ENCODE assay signal across 1 cellular context in the genomic region with DNA sequence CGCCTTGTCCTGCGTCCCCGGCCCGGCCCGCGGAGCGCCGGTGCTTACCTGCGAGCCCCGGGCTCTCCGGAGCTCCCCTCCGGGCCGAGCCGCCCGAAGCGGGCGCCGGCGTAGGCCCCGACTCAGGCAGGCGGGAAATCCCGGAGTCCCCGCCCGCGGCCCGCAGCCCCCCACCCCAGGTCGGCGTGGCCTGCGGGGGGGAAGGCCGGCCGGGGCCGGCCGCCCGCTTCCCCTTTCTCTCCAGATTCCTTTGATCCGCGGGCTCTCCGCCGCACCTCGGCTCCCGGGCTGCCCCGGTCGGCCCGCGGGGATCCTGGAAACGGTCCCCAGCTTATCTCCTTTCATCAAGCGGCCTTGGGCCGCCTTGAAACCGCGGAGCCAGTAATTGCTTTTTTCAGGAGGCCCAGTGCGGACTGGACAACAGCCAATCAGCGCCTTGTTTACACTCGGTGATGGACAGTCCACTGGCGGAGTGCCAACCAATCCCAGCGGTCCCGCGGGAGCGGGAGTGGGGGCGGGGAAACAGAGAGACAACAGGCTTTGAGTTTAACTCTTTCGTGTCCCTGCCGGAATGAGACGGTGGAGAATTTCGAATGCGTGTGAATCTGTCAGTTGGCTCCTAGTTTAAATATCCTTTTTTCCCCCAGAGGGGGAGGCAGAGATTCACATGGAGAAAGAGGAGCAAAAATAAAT.
TF ChIP-seq lines count a peak whose summit lies in the region.

No MANE protein-coding gene starts in this region.

TF ChIP-seq in HepG2, 621 proteins besides CTCF, POLR2A, EP300 and RAD21 (continued from another document and continues in another):
- TF ChIP-seq, protein P1, sequence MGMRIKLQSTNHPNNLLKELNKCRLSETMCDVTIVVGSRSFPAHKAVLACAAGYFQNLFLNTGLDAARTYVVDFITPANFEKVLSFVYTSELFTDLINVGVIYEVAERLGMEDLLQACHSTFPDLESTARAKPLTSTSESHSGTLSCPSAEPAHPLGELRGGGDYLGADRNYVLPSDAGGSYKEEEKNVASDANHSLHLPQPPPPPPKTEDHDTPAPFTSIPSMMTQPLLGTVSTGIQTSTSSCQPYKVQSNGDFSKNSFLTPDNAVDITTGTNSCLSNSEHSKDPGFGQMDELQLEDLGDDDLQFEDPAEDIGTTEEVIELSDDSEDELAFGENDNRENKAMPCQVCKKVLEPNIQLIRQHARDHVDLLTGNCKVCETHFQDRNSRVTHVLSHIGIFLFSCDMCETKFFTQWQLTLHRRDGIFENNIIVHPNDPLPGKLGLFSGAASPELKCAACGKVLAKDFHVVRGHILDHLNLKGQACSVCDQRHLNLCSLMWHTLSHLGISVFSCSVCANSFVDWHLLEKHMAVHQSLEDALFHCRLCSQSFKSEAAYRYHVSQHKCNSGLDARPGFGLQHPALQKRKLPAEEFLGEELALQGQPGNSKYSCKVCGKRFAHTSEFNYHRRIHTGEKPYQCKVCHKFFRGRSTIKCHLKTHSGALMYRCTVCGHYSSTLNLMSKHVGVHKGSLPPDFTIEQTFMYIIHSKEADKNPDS (CRISPR knock-in tag; IDR thresholded peaks at IDR 0.05) = peak; percentile 73; the same call in 1 of the 2 replicates
- TF ChIP-seq, protein P2, sequence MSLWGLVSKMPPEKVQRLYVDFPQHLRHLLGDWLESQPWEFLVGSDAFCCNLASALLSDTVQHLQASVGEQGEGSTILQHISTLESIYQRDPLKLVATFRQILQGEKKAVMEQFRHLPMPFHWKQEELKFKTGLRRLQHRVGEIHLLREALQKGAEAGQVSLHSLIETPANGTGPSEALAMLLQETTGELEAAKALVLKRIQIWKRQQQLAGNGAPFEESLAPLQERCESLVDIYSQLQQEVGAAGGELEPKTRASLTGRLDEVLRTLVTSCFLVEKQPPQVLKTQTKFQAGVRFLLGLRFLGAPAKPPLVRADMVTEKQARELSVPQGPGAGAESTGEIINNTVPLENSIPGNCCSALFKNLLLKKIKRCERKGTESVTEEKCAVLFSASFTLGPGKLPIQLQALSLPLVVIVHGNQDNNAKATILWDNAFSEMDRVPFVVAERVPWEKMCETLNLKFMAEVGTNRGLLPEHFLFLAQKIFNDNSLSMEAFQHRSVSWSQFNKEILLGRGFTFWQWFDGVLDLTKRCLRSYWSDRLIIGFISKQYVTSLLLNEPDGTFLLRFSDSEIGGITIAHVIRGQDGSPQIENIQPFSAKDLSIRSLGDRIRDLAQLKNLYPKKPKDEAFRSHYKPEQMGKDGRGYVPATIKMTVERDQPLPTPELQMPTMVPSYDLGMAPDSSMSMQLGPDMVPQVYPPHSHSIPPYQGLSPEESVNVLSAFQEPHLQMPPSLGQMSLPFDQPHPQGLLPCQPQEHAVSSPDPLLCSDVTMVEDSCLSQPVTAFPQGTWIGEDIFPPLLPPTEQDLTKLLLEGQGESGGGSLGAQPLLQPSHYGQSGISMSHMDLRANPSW (CRISPR knock-in tag; IDR thresholded peaks at IDR 0.05; ENCODE audit: borderline replicate concordance) = peak; percentile 35; the same call in 1 of the 2 replicates
- TF ChIP-seq ZNF598 (CRISPR knock-in tag; IDR thresholded peaks at IDR 0.05; ENCODE audit: borderline replicate concordance) (peak; percentile 62; the same call in 1 of the 2 replicates), NFYC (CRISPR knock-in tag; IDR thresholded peaks at IDR 0.05) (peak; percentile 96), ZBTB42 (CRISPR knock-in tag; IDR thresholded peaks at IDR 0.05) (no peak; the same call in 1 of the 2 replicates), HMG20B (CRISPR knock-in tag; conservative IDR thresholded peaks at IDR 0.05) (peak; percentile 93), NCOA5 (CRISPR knock-in tag; IDR thresholded peaks at IDR 0.05) (no peak), KLF13 (CRISPR knock-in tag; IDR thresholded peaks at IDR 0.05) (no peak), ZNF343 (CRISPR knock-in tag; IDR thresholded peaks at IDR 0.05) (no peak), RCOR2 (CRISPR knock-in tag; IDR thresholded peaks at IDR 0.05) (peak; percentile 77; the same call in 1 of the 2 replicates), MEIS2 (CRISPR knock-in tag; IDR thresholded peaks at IDR 0.05) (peak; percentile 97), MTF2 (CRISPR knock-in tag; IDR thresholded peaks at IDR 0.05; ENCODE audit: borderline replicate concordance) (peak; percentile 90), IRX3 (CRISPR knock-in tag; IDR thresholded peaks at IDR 0.05; ENCODE audit: borderline replicate concordance, low read depth) (0 out of 2 replicates have a peak, but pooled peaks have one; percentile 54), ZMYM4 (CRISPR knock-in tag; IDR thresholded peaks at IDR 0.05) (peak; percentile 95), TCF12 (IDR thresholded peaks at IDR 0.05) (no peak), TCF12 (CRISPR knock-in tag; IDR thresholded peaks at IDR 0.05) (no peak), NONO (IDR thresholded peaks at IDR 0.05) (no peak), NONO (CRISPR knock-in tag; conservative IDR thresholded peaks at IDR 0.05) (peak; percentile 95), ZNF143 (CRISPR knock-in tag; IDR thresholded peaks at IDR 0.05) (peak; percentile 43; the same call in 1 of the 2 replicates), ZNF260 (CRISPR knock-in tag; IDR thresholded peaks at IDR 0.05; ENCODE audit: borderline replicate concordance, low read depth) (no peak), ZNF850 (CRISPR knock-in tag; conservative IDR thresholded peaks at IDR 0.05) (peak; percentile 14; the same call in 1 of the 2 replicates), ZFP37 (CRISPR knock-in tag; IDR thresholded peaks at IDR 0.05; ENCODE audit: borderline replicate concordance) (no peak; the same call in 1 of the 2 replicates), IRF2 (CRISPR knock-in tag; IDR thresholded peaks at IDR 0.05) (peak; percentile 93), ZC3H13 (CRISPR knock-in tag; IDR thresholded peaks at IDR 0.05) (peak; percentile 64; the same call in 1 of the 2 replicates), ZNF790 (CRISPR knock-in tag; IDR thresholded peaks at IDR 0.05; ENCODE audit: borderline replicate concordance) (0 out of 2 replicates have a peak, but pooled peaks have one; percentile 78), TP53 (CRISPR knock-in tag; conservative IDR thresholded peaks at IDR 0.05) (peak; percentile 73; the same call in 1 of the 2 replicates), ZNF235 (CRISPR knock-in tag; IDR thresholded peaks at IDR 0.05; ENCODE audit: borderline replicate concordance) (peak; percentile 19; the same call in 1 of the 2 replicates), POGZ (CRISPR knock-in tag; IDR thresholded peaks at IDR 0.05) (peak; percentile 63; the same call in 1 of the 2 replicates), CREB1 (IDR thresholded peaks at IDR 0.05) (peak; percentile 52), CREB1 (CRISPR knock-in tag; IDR thresholded peaks at IDR 0.05) (peak; percentile 83), GATAD1 (CRISPR knock-in tag; IDR thresholded peaks at IDR 0.05) (peak; percentile 77), ZC3H4 (CRISPR knock-in tag; IDR thresholded peaks at IDR 0.05; ENCODE audit: borderline replicate concordance) (no peak), ZNF556 (CRISPR knock-in tag; IDR thresholded peaks at IDR 0.05; ENCODE audit: borderline replicate concordance) (peak; percentile 69; the same call in 1 of the 2 replicates), ZNF326 (CRISPR knock-in tag; IDR thresholded peaks at IDR 0.05; ENCODE audit: borderline replicate concordance) (no peak), ZNF296 (CRISPR knock-in tag; conservative IDR thresholded peaks at IDR 0.05) (no peak), SALL1 (CRISPR knock-in tag; IDR thresholded peaks at IDR 0.05) (peak; percentile 87), KAT7 (CRISPR knock-in tag; IDR thresholded peaks at IDR 0.05; ENCODE audit: borderline replicate concordance) (no peak), SNAI1 (CRISPR knock-in tag; IDR thresholded peaks at IDR 0.05; ENCODE audit: borderline replicate concordance) (no peak)
- TF ChIP-seq, protein P3, sequence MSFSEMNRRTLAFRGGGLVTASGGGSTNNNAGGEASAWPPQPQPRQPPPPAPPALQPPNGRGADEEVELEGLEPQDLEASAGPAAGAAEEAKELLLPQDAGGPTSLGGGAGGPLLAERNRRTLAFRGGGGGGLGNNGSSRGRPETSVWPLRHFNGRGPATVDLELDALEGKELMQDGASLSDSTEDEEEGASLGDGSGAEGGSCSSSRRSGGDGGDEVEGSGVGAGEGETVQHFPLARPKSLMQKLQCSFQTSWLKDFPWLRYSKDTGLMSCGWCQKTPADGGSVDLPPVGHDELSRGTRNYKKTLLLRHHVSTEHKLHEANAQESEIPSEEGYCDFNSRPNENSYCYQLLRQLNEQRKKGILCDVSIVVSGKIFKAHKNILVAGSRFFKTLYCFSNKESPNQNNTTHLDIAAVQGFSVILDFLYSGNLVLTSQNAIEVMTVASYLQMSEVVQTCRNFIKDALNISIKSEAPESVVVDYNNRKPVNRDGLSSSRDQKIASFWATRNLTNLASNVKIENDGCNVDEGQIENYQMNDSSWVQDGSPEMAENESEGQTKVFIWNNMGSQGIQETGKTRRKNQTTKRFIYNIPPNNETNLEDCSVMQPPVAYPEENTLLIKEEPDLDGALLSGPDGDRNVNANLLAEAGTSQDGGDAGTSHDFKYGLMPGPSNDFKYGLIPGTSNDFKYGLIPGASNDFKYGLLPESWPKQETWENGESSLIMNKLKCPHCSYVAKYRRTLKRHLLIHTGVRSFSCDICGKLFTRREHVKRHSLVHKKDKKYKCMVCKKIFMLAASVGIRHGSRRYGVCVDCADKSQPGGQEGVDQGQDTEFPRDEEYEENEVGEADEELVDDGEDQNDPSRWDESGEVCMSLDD (CRISPR knock-in tag; IDR thresholded peaks at IDR 0.05; ENCODE audit: borderline replicate concordance) = 0 out of 2 replicates have a peak, but pooled peaks have one; percentile 25
- TF ChIP-seq, protein P4, sequence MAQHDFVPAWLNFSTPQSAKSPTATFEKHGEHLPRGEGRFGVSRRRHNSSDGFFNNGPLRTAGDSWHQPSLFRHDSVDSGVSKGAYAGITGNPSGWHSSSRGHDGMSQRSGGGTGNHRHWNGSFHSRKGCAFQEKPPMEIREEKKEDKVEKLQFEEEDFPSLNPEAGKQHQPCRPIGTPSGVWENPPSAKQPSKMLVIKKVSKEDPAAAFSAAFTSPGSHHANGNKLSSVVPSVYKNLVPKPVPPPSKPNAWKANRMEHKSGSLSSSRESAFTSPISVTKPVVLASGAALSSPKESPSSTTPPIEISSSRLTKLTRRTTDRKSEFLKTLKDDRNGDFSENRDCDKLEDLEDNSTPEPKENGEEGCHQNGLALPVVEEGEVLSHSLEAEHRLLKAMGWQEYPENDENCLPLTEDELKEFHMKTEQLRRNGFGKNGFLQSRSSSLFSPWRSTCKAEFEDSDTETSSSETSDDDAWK (CRISPR knock-in tag; IDR thresholded peaks at IDR 0.05) = no peak
- TF ChIP-seq, protein P5, sequence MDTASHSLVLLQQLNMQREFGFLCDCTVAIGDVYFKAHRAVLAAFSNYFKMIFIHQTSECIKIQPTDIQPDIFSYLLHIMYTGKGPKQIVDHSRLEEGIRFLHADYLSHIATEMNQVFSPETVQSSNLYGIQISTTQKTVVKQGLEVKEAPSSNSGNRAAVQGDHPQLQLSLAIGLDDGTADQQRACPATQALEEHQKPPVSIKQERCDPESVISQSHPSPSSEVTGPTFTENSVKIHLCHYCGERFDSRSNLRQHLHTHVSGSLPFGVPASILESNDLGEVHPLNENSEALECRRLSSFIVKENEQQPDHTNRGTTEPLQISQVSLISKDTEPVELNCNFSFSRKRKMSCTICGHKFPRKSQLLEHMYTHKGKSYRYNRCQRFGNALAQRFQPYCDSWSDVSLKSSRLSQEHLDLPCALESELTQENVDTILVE (CRISPR knock-in tag; IDR thresholded peaks at IDR 0.05) = peak; percentile 96
- TF ChIP-seq, protein P6, sequence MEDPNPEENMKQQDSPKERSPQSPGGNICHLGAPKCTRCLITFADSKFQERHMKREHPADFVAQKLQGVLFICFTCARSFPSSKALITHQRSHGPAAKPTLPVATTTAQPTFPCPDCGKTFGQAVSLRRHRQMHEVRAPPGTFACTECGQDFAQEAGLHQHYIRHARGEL (CRISPR knock-in tag; IDR thresholded peaks at IDR 0.05) = no peak
- TF ChIP-seq, protein P7, sequence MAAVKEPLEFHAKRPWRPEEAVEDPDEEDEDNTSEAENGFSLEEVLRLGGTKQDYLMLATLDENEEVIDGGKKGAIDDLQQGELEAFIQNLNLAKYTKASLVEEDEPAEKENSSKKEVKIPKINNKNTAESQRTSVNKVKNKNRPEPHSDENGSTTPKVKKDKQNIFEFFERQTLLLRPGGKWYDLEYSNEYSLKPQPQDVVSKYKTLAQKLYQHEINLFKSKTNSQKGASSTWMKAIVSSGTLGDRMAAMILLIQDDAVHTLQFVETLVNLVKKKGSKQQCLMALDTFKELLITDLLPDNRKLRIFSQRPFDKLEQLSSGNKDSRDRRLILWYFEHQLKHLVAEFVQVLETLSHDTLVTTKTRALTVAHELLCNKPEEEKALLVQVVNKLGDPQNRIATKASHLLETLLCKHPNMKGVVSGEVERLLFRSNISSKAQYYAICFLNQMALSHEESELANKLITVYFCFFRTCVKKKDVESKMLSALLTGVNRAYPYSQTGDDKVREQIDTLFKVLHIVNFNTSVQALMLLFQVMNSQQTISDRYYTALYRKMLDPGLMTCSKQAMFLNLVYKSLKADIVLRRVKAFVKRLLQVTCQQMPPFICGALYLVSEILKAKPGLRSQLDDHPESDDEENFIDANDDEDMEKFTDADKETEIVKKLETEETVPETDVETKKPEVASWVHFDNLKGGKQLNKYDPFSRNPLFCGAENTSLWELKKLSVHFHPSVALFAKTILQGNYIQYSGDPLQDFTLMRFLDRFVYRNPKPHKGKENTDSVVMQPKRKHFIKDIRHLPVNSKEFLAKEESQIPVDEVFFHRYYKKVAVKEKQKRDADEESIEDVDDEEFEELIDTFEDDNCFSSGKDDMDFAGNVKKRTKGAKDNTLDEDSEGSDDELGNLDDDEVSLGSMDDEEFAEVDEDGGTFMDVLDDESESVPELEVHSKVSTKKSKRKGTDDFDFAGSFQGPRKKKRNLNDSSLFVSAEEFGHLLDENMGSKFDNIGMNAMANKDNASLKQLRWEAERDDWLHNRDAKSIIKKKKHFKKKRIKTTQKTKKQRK (IDR thresholded peaks at IDR 0.05; ENCODE audit: low read length) = no peak
- TF ChIP-seq, protein P8, sequence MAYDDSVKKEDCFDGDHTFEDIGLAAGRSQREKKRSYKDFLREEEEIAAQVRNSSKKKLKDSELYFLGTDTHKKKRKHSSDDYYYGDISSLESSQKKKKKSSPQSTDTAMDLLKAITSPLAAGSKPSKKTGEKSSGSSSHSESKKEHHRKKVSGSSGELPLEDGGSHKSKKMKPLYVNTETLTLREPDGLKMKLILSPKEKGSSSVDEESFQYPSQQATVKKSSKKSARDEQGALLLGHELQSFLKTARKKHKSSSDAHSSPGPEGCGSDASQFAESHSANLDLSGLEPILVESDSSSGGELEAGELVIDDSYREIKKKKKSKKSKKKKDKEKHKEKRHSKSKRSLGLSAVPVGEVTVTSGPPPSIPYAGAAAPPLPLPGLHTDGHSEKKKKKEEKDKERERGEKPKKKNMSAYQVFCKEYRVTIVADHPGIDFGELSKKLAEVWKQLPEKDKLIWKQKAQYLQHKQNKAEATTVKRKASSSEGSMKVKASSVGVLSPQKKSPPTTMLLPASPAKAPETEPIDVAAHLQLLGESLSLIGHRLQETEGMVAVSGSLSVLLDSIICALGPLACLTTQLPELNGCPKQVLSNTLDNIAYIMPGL (CRISPR knock-in tag; IDR thresholded peaks at IDR 0.05; ENCODE audit: borderline replicate concordance in 1 of 2, low read depth in 1 of 2) = peak; percentile 71 to 73; a peak in 2 of 4 replicates
- TF ChIP-seq, protein P9, sequence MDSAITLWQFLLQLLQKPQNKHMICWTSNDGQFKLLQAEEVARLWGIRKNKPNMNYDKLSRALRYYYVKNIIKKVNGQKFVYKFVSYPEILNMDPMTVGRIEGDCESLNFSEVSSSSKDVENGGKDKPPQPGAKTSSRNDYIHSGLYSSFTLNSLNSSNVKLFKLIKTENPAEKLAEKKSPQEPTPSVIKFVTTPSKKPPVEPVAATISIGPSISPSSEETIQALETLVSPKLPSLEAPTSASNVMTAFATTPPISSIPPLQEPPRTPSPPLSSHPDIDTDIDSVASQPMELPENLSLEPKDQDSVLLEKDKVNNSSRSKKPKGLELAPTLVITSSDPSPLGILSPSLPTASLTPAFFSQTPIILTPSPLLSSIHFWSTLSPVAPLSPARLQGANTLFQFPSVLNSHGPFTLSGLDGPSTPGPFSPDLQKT (CRISPR knock-in tag; IDR thresholded peaks at IDR 0.05; ENCODE audit: borderline replicate concordance) = no peak
